22 cellular contexts compared by ENCODE assay signal in the genomic region with DNA sequence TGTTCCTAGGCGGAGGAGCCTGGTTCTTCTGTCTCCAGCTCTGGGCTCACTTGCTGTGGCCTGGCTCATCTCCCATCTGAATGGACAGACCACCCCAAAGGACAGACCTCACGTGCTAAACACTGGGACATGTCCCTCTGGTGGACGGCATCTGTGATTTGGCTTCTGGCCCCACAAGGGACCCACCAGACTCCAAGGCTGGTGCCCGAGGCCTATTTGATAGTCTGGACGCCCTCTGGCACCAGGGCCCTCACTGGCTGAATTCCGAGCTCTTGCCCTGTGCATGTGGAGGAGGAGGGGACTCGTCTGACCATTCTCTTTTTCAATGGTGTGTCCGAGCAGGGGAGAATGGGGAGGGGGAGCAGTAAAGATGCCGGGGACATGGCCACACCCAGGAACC.
DNase-seq lines count a peak whose midpoint lies in the region; ATAC-seq and TF ChIP-seq lines count a peak whose summit lies in the region.
"Had no signal": no experiment of that assay in that cellular context is flagged by ENCODE, and none has a peak within 500 bp of the region (broad histone marks: within the 10 kb centered on the region; RNA-seq: fewer than 3 reads in every experiment).

No MANE protein-coding gene starts in this region.

- TF ChIP-seq CTCF in GM23338 (conservative IDR thresholded peaks at IDR 0.05; ENCODE audit: low read depth in 2 of 2): no peak
- TF ChIP-seq CTCF in chondrocyte (IDR thresholded peaks at IDR 0.05): no peak
- TF ChIP-seq CTCF in nephron progenitor cell (IDR thresholded peaks at IDR 0.05): no peak

- no peaks in the 10 kb centered on the region for H3K9me3 Mint-ChIP-seq in CD8-positive, alpha-beta memory T cell
- H3K9me3 Mint-ChIP-seq in GM23338 (no peaks in the 10 kb centered on the region; the same call in 2 of the 3 replicates), chondrocyte (ENCODE audit: low read depth) (no peaks in the 10 kb centered on the region), nephron progenitor cell (no peaks in the 10 kb centered on the region)
- H3K9me3 Mint-ChIP-seq in effector memory CD8-positive, alpha-beta T cell: no peaks in the 10 kb centered on the region
- H3K9me3 Mint-ChIP-seq: CD4-positive, alpha-beta T cell had no signal

- no peak overlapping the region for H2AFZ ChIP-seq in GM23338
- no peak overlapping the region for H2AFZ ChIP-seq in neuronal stem cell (ENCODE audit: low read length)

- POLR2A ChIA-PET in CD8-positive, alpha-beta memory T cell (lab: Charles Lee): no interaction called here

- H3K4me1 Mint-ChIP-seq in CD8-positive, alpha-beta memory T cell: peaks cover 22 to 46% (median 35%) of the 10 kb centered on the region in 3 donors
- H3K4me1 Mint-ChIP-seq in GM23338: peaks cover 35% of the 10 kb centered on the region
- peaks cover 15 to 21% of the 10 kb centered on the region in 2 donors for H3K4me1 Mint-ChIP-seq in effector memory CD8-positive, alpha-beta T cell (ENCODE audit: low read depth in 2 of 2)
- H3K4me1 Mint-ChIP-seq in chondrocyte (ENCODE audit: low read depth): peaks cover 61% of the 10 kb centered on the region
- H3K4me1 Mint-ChIP-seq in nephron progenitor cell: peaks cover 49% of the 10 kb centered on the region

- H3K79me2 ChIP-seq in GM23338 (replicated peaks; ENCODE audit: insufficient read depth): peaks cover 46% of the 10 kb centered on the region

- CTCF ChIA-PET in CD8-positive, alpha-beta memory T cell (lab: Charles Lee): no interaction called here

- no peak overlapping the region for H3K27ac ChIP-seq in CD8-positive, alpha-beta memory T cell (ENCODE audit: low read depth, low read length)
- H3K27ac ChIP-seq in GM23338 (ENCODE audit: low read depth): no peak overlapping the region
- H3K27ac ChIP-seq in neuronal stem cell (replicated peaks; ENCODE audit: low read length): no peak overlapping the region
- H3K27ac ChIP-seq: foreskin keratinocyte, upper lobe of right lung had no signal

- WGBS in neuronal stem cell (ENCODE audit: extremely low coverage in 2 of 2, insufficient read length in 2 of 2, insufficient replicate concordance in 1 of 2), 2 donors: no CpG with 5 or more reads among the region's 9 CpGs

- no peaks in the 10 kb centered on the region for H3K79me1 ChIP-seq in neuronal stem cell (ENCODE audit: low read depth, low read length)

- H3K14ac ChIP-seq in neuronal stem cell (ENCODE audit: low read length): no peak overlapping the region

- peak in 1 of 5 donors; percentile 30 for DNase-seq in CD8-positive, alpha-beta memory T cell
- DNase-seq in GM23338 (ENCODE audit: low spot score): no peak
- no peak for DNase-seq in effector memory CD8-positive, alpha-beta T cell
- no peak for DNase-seq in neuronal stem cell (ENCODE audit: low spot score)
- DNase-seq in chondrocyte (ENCODE audit: low spot score): no peak
- no peak for DNase-seq in hypothalamus (lab: John Stamatoyannopoulos, UW)
- DNase-seq in nephron progenitor cell: no peak
- DNase-seq: activated CD4-positive, CD25-positive, alpha-beta regulatory T cell; CD4-positive, alpha-beta T cell; DMS 273 treated with DMSO at 0.1 percent for 48 hours; effector CD8-positive, alpha-beta T cell; foreskin keratinocyte; hippocampal formation; mucosa of descending colon; NCI-H1105 treated with DMSO at 0.1 percent for 48 hours; NCI-H446 treated with DMSO at 0.1 percent for 48 hours; PC-3; stimulated activated CD4-positive, alpha-beta T cell treated with anti-CD3 and anti-CD28 coated beads, Interleukin-1b, Interleukin-23, amount 100 ng/mL, for 48 hours; T1000; upper lobe of right lung had no signal

- no peaks in the 10 kb centered on the region for H3K27me3 Mint-ChIP-seq in CD8-positive, alpha-beta memory T cell
- H3K27me3 Mint-ChIP-seq in GM23338 (ENCODE audit: insufficient read depth, low read depth, poor library complexity) (peaks cover 8% of the 10 kb centered on the region), chondrocyte (ENCODE audit: low read depth) (no peaks in the 10 kb centered on the region), nephron progenitor cell (ENCODE audit: low read depth, poor library complexity) (peaks cover 5% of the 10 kb centered on the region)
- no peaks in the 10 kb centered on the region for H3K27me3 Mint-ChIP-seq in effector memory CD8-positive, alpha-beta T cell
- H3K27me3 Mint-ChIP-seq: CD4-positive, alpha-beta T cell had no signal

- H4K20me1 ChIP-seq in GM23338 (replicated peaks; ENCODE audit: insufficient read depth): peaks cover 10% of the 10 kb centered on the region; the same call in 1 of the 2 replicates

- no peak overlapping the region for H3K4me3 Mint-ChIP-seq in CD8-positive, alpha-beta memory T cell
- H3K4me3 Mint-ChIP-seq in GM23338: no peak overlapping the region
- H3K4me3 Mint-ChIP-seq in effector memory CD8-positive, alpha-beta T cell: no peak overlapping the region
- no peak overlapping the region for H3K4me3 Mint-ChIP-seq in chondrocyte (ENCODE audit: unreplicated experiment)
- H3K4me3 Mint-ChIP-seq in nephron progenitor cell: no peak overlapping the region
- H3K4me3 Mint-ChIP-seq: CD4-positive, alpha-beta T cell had no signal

- no peaks in the 10 kb centered on the region for H3K27me3 ChIP-seq in CD8-positive, alpha-beta memory T cell (ENCODE audit: insufficient read depth, low read length, poor library complexity, severe bottlenecking)
- no peaks in the 10 kb centered on the region for H3K27me3 ChIP-seq in GM23338 (ENCODE audit: insufficient read depth)
- H3K27me3 ChIP-seq in neuronal stem cell (ENCODE audit: control insufficient read depth in 3 of 3, insufficient read depth in 3 of 3, low read depth in 1 of 3, low read length in 3 of 3): no peaks in the 10 kb centered on the region
- H3K27me3 ChIP-seq: foreskin keratinocyte, upper lobe of right lung had no signal

- peaks cover 7% of the 10 kb centered on the region for H3K4me1 ChIP-seq in CD8-positive, alpha-beta memory T cell (ENCODE audit: insufficient read depth, low read length)
- peaks cover 19% of the 10 kb centered on the region for H3K4me1 ChIP-seq in GM23338 (ENCODE audit: insufficient read depth)
- peaks cover 0 to 1% of the 10 kb centered on the region in 2 donors for H3K4me1 ChIP-seq in neuronal stem cell (ENCODE audit: control insufficient read depth in 2 of 2, insufficient read depth in 1 of 2, low read depth in 1 of 2, low read length in 2 of 2)
- H3K4me1 ChIP-seq: foreskin keratinocyte had no signal

- ATAC-seq in GM23338: no peak
- ATAC-seq in effector memory CD8-positive, alpha-beta T cell (replicated peaks): no peak
- no peak for ATAC-seq in HG03520 (IDR thresholded peaks at IDR 0.05; ENCODE audit: unreplicated experiment)
- ATAC-seq: esophagus mucosa, foreskin keratinocyte, PC-3, upper lobe of right lung had no signal

- no peak overlapping the region for H3K9ac ChIP-seq in neuronal stem cell (ENCODE audit: low read depth, low read length, poor library complexity)

- H4K91ac ChIP-seq in neuronal stem cell (ENCODE audit: low read depth, low read length, poor library complexity): no peak overlapping the region

- H3F3A ChIP-seq in GM23338 (replicated peaks; ENCODE audit: low read depth): no peaks in the 10 kb centered on the region

- H4K8ac ChIP-seq in neuronal stem cell (ENCODE audit: low read depth, low read length): no peak overlapping the region

- peak overlapping the region in 5 of 8 donors; percentile 23 to 89 (median 86) for H3K27ac Mint-ChIP-seq in CD8-positive, alpha-beta memory T cell
- peak overlapping the region; percentile 62; the same call in 1 of the 2 replicates for H3K27ac Mint-ChIP-seq in GM23338
- H3K27ac Mint-ChIP-seq in effector memory CD8-positive, alpha-beta T cell: peak overlapping the region; percentile 49 to 90
- no peak overlapping the region for H3K27ac Mint-ChIP-seq in chondrocyte (ENCODE audit: unreplicated experiment)
- no peak overlapping the region for H3K27ac Mint-ChIP-seq in nephron progenitor cell
- H3K27ac Mint-ChIP-seq: CD4-positive, alpha-beta T cell had no signal

- peaks cover 0 to 4% (median 0%) of the 10 kb centered on the region in 3 donors for H3K36me3 Mint-ChIP-seq in CD8-positive, alpha-beta memory T cell
- peaks cover 5% of the 10 kb centered on the region; the same call in 2 of the 3 replicates for H3K36me3 Mint-ChIP-seq in GM23338 (ENCODE audit: low read depth)
- no peaks in the 10 kb centered on the region for H3K36me3 Mint-ChIP-seq in effector memory CD8-positive, alpha-beta T cell (ENCODE audit: insufficient read depth)
- peaks cover 4% of the 10 kb centered on the region for H3K36me3 Mint-ChIP-seq in chondrocyte (ENCODE audit: low read depth)
- H3K36me3 Mint-ChIP-seq in nephron progenitor cell (ENCODE audit: low read depth): no peaks in the 10 kb centered on the region

- H3K36me3 ChIP-seq in CD8-positive, alpha-beta memory T cell (ENCODE audit: insufficient read depth, low read length): no peaks in the 10 kb centered on the region
- H3K36me3 ChIP-seq in GM23338 (ENCODE audit: insufficient read depth) (no peaks in the 10 kb centered on the region), neuronal stem cell (replicated peaks in 1 of 2; ENCODE audit: control insufficient read depth in 2 of 2, insufficient read depth in 2 of 2, low read length in 2 of 2) (no peaks in the 10 kb centered on the region)
- H3K36me3 ChIP-seq: upper lobe of right lung had no signal

- H2BK120ac ChIP-seq in neuronal stem cell (ENCODE audit: low read depth, low read length): no peak overlapping the region

- H3K9me3 ChIP-seq in CD8-positive, alpha-beta memory T cell (ENCODE audit: low read length): no peaks in the 10 kb centered on the region
- H3K9me3 ChIP-seq in neuronal stem cell (replicated peaks in 1 of 2; ENCODE audit: control insufficient read depth in 2 of 2, insufficient read depth in 1 of 2, low read depth in 1 of 2, low read length in 2 of 2): no peaks in the 10 kb centered on the region
- H3K9me3 ChIP-seq: mucosa of descending colon, upper lobe of right lung had no signal

- H2BK12ac ChIP-seq in neuronal stem cell (ENCODE audit: low read length): no peak overlapping the region

- no peak overlapping the region for H2AK5ac ChIP-seq in neuronal stem cell (ENCODE audit: low read depth, low read length)

- H3K4me3 ChIP-seq in CD8-positive, alpha-beta memory T cell (ENCODE audit: low read length): no peak overlapping the region
- H3K4me3 ChIP-seq in GM23338 (no peak overlapping the region), neuronal stem cell (ENCODE audit: low read length in 2 of 2) (no peak overlapping the region)
- H3K4me3 ChIP-seq: mucosa of descending colon, upper lobe of right lung had no signal

- H2BK5ac ChIP-seq in neuronal stem cell (ENCODE audit: low read length): no peak overlapping the region

- H3K9me2 ChIP-seq in GM23338 (ENCODE audit: insufficient read depth): no peaks in the 10 kb centered on the region

- no peak overlapping the region for H3K4me2 ChIP-seq in GM23338
- H3K4me2 ChIP-seq in neuronal stem cell (ENCODE audit: insufficient read depth, low read length, poor library complexity, severe bottlenecking): no peak overlapping the region

- H3K4ac ChIP-seq in neuronal stem cell (ENCODE audit: low read length): no peak overlapping the region

- H3K18ac ChIP-seq in neuronal stem cell (ENCODE audit: low read length): peak overlapping the region; percentile 46

- H2BK15ac ChIP-seq in neuronal stem cell (ENCODE audit: low read length): no peak overlapping the region

- no peak overlapping the region for H3K23ac ChIP-seq in neuronal stem cell (ENCODE audit: low read depth, low read length, poor library complexity)

TF ChIP-seq in GM23338, 12 proteins besides CTCF, POLR2A, EP300 and RAD21 (continues in another document):
- TF ChIP-seq POLR2AphosphoS5 (IDR thresholded peaks at IDR 0.05; ENCODE audit: low read depth): no peak

Comparison
In these comparisons a context has a peak if more than half of its experiments do, and no peak if none do; other contexts are left out.
1. H3K27ac Mint-ChIP-seq: peak in CD8-positive, alpha-beta memory T cell (5 of 8), GM23338 (single experiment) and effector memory CD8-positive, alpha-beta T cell (2 of 2); none in chondrocyte (single experiment) and nephron progenitor cell (single experiment).